In genomic region chr3:71726106-71726505, GRCh38 we compare ENCODE assay signal across 8 cellular contexts. TPM values are rescaled to one million over a fixed set of nuclear protein-coding genes. Genes with fewer than 3 reads are reported as not detected.
A peak's percentile ranks its signal among the peaks of the same experiment; 100 is the strongest.
DNase-seq lines count a peak whose midpoint lies in the region; ATAC-seq and TF ChIP-seq lines count a peak whose summit lies in the region.

No MANE protein-coding gene starts in this region.

- ATAC-seq in activated CD8-positive, alpha-beta T cell treated with anti-CD3 and anti-CD28 coated beads, Interleukin-2, amount 10 ng/mL, durations not matched to agents 7 days and 5 days = peak; percentile 37

- H3K4me3 Mint-ChIP-seq in activated CD8-positive, alpha-beta T cell treated with anti-CD3 and anti-CD28 coated beads, Interleukin-2, amount 10 ng/mL, durations not matched to agents 7 days and 5 days = peak overlapping the region; percentile 95

- CTCF ChIA-PET in activated CD8-positive, alpha-beta T cell treated with anti-CD3 and anti-CD28 coated beads, Interleukin-2, amount 10 ng/mL, durations not matched to agents 7 days and 5 days (lab: Charles Lee) = interaction anchor here (0.9 to 4.9 kb wide), 3 partner anchors 14 to 133 kb away, joined by 3 to 70 read pairs (median 3); no protein-coding TSS in a partner anchor

- peaks cover 61% of the 10 kb centered on the region for H3K4me1 Mint-ChIP-seq in activated CD8-positive, alpha-beta T cell treated with anti-CD3 and anti-CD28 coated beads, Interleukin-2, amount 10 ng/mL, durations not matched to agents 7 days and 5 days (ENCODE audit: low read depth)

- POLR2A ChIA-PET in activated CD8-positive, alpha-beta T cell treated with anti-CD3 and anti-CD28 coated beads, Interleukin-2, amount 10 ng/mL, durations not matched to agents 7 days and 5 days (lab: Charles Lee) = no interaction called here

- no peaks in the 10 kb centered on the region for H4K20me1 ChIP-seq in GM23248 (ENCODE audit: insufficient read depth)
- no peaks in the 10 kb centered on the region for H4K20me1 ChIP-seq in smooth muscle cell (ENCODE audit: low read depth)

- no peaks in the 10 kb centered on the region for H3K27me3 Mint-ChIP-seq in activated CD8-positive, alpha-beta T cell treated with anti-CD3 and anti-CD28 coated beads, Interleukin-2, amount 10 ng/mL, durations not matched to agents 7 days and 5 days (ENCODE audit: low read depth)

- H3K9me3 Mint-ChIP-seq in activated CD8-positive, alpha-beta T cell treated with anti-CD3 and anti-CD28 coated beads, Interleukin-2, amount 10 ng/mL, durations not matched to agents 7 days and 5 days (ENCODE audit: insufficient read depth) = no peaks in the 10 kb centered on the region

- peaks cover 8% of the 10 kb centered on the region; the same call in 1 of the 2 replicates for H3F3A ChIP-seq in GM23248 (ENCODE audit: insufficient read depth)
- no peaks in the 10 kb centered on the region for H3F3A ChIP-seq in smooth muscle cell (ENCODE audit: low read depth)

- peak in 1 of 4 donors; percentile 21 for TF ChIP-seq POLR2A in esophagus squamous epithelium (IDR thresholded peaks at IDR 0.05)

- WGBS in GM23248 (ENCODE audit: low coverage in 1 of 2, low lambda C conversion rate in 2 of 2, missing lambda C conversion rate in 2 of 2), 2 experiments = 92 to 95% methylated on average over 8 of the region's 8 CpGs
- 42 to 72% methylated on average over 5 to 8 of the region's 8 CpGs for WGBS in esophagus squamous epithelium, 2 donors
- WGBS in smooth muscle cell (ENCODE audit: low lambda C conversion rate) = 86% methylated on average over 8 of the region's 8 CpGs

- H3K4me2 ChIP-seq in GM23248 (ENCODE audit: unreplicated experiment) = no peak overlapping the region
- peak overlapping the region; percentile 88 for H3K4me2 ChIP-seq in smooth muscle cell

- intact Hi-C loops in esophagus squamous epithelium (cut with DNase I) = no loop called here

- peaks cover 14% of the 10 kb centered on the region for H3K36me3 Mint-ChIP-seq in activated CD8-positive, alpha-beta T cell treated with anti-CD3 and anti-CD28 coated beads, Interleukin-2, amount 10 ng/mL, durations not matched to agents 7 days and 5 days (ENCODE audit: low read depth)

- H2AFZ ChIP-seq in GM23248 (peak overlapping the region; percentile 84; the same call in 1 of the 2 replicates), smooth muscle cell (ENCODE audit: low read depth) (no peak overlapping the region)

- TF ChIP-seq CTCF in esophagus squamous epithelium (IDR thresholded peaks at IDR 0.05) = no peak
- TF ChIP-seq CTCF in smooth muscle cell (IDR thresholded peaks at IDR 0.05; ENCODE audit: borderline replicate concordance, insufficient read depth, poor library complexity, severe bottlenecking) = no peak
- TF ChIP-seq CTCF in foreskin fibroblast (IDR thresholded peaks at IDR 0.05; ENCODE audit: low read depth, low read length) = no peak

- H3K9ac ChIP-seq in GM23248 (no peak overlapping the region), smooth muscle cell (ENCODE audit: low read depth) (no peak overlapping the region)

- H3K27ac Mint-ChIP-seq in activated CD8-positive, alpha-beta T cell treated with anti-CD3 and anti-CD28 coated beads, Interleukin-2, amount 10 ng/mL, durations not matched to agents 7 days and 5 days = peak overlapping the region; percentile 96

- H3K27me3 ChIP-seq in GM23248 (replicated peaks; ENCODE audit: insufficient read depth) (peaks cover 21% of the 10 kb centered on the region; the same call in 1 of the 2 replicates), esophagus squamous epithelium (no peaks in the 10 kb centered on the region), smooth muscle cell (ENCODE audit: low read depth) (peaks cover 47% of the 10 kb centered on the region)

- H3K36me3 ChIP-seq in GM23248 (ENCODE audit: low read depth) (no peaks in the 10 kb centered on the region), esophagus squamous epithelium (no peaks in the 10 kb centered on the region), smooth muscle cell (ENCODE audit: low read depth) (no peaks in the 10 kb centered on the region)

- no peak overlapping the region for H3K4me3 ChIP-seq in GM23248
- peak overlapping the region in 3 of 4 donors; percentile 54 to 89 (median 79) for H3K4me3 ChIP-seq in esophagus squamous epithelium
- H3K4me3 ChIP-seq in smooth muscle cell = no peak overlapping the region
- peak overlapping the region in 1 of 2 donors; percentile 57 for H3K4me3 ChIP-seq in foreskin fibroblast (ENCODE audit: low read depth in 1 of 2, low read length in 2 of 2)

- in situ Hi-C loops in GM23248 (cut with MboI) = no loop called here

- H3K9me3 ChIP-seq in GM23248 (ENCODE audit: low read depth) (no peaks in the 10 kb centered on the region), esophagus squamous epithelium (no peaks in the 10 kb centered on the region), smooth muscle cell (replicated peaks; ENCODE audit: low read depth) (no peaks in the 10 kb centered on the region)

- peaks cover 10% of the 10 kb centered on the region; the same call in 1 of the 2 replicates for H3K4me1 ChIP-seq in GM23248 (ENCODE audit: insufficient read depth)
- peaks cover 4 to 45% (median 17%) of the 10 kb centered on the region in 3 donors for H3K4me1 ChIP-seq in esophagus squamous epithelium
- H3K4me1 ChIP-seq in smooth muscle cell (ENCODE audit: low read depth) = peaks cover 5% of the 10 kb centered on the region

- H3K79me2 ChIP-seq in GM23248 (ENCODE audit: insufficient read depth) (no peaks in the 10 kb centered on the region), smooth muscle cell (ENCODE audit: low read depth) (no peaks in the 10 kb centered on the region)

- H3K27ac ChIP-seq in GM23248 (no peak overlapping the region), esophagus squamous epithelium (peak overlapping the region in 3 of 4 donors; percentile 76 to 83 (median 82)), smooth muscle cell (ENCODE audit: low read depth) (no peak overlapping the region)

- no peak for DNase-seq in GM23248
- peak; percentile 66 for DNase-seq in activated CD8-positive, alpha-beta T cell treated with anti-CD3 and anti-CD28 coated beads, Interleukin-2, amount 10 ng/mL, durations not matched to agents 7 days and 5 days
- no peak for DNase-seq in esophagus squamous epithelium (lab: John Stamatoyannopoulos, UW)
- no peak for DNase-seq in smooth muscle cell (lab: John Stamatoyannopoulos, UW; ENCODE audit: unreplicated experiment)
- no peak for DNase-seq in NCI-H2227 (lab: John Stamatoyannopoulos, UW; ENCODE audit: unreplicated experiment)
- DNase-seq in medulla oblongata (ENCODE audit: extremely low spot score) = no peak
- no peak for DNase-seq in germinal center (ENCODE audit: low spot score)
- no peak for DNase-seq in foreskin fibroblast

- no peaks in the 10 kb centered on the region for H3K9me2 ChIP-seq in GM23248 (ENCODE audit: insufficient read depth)

RNA-seq across cellular contexts. Expression of gene EIF4E3, which starts 0.9 kb away (rescaled TPM):
- 1.1 TPM in 2 replicates for total RNA-seq in GM23248 (2014; rRNA removed; shearing (Covaris generic))
- polyA plus RNA-seq in GM23248 (2016; fragmentation: Nextera tagmentation; extraction: Ambion mirVana) = 0.79 and 1.1 TPM in 2 replicates
- 10 to 100 TPM; 56.5 to 59.4 TPM for total RNA-seq in activated CD8-positive, alpha-beta T cell treated with anti-CD3 and anti-CD28 coated beads, Interleukin-2, amount 10 ng/mL, durations not matched to agents 7 days and 5 days
- 10 to 100 TPM in 2 of 4 donors, 1 to 10 TPM in 2; 7.4 to 16.2 (median 10.2) TPM for total RNA-seq in esophagus squamous epithelium
- total RNA-seq in smooth muscle cell = 2.2 and 3.5 TPM in 2 replicates
- 2.3 and 2.8 TPM in 2 replicates for polyA plus RNA-seq in smooth muscle cell

RNA-seq across cellular contexts. Expression of gene GPR27, which starts 27.5 kb away (rescaled TPM):
- not detected in 2 replicates for total RNA-seq in GM23248 (2014; rRNA removed; shearing (Covaris generic))
- polyA plus RNA-seq in GM23248 (2016; fragmentation: Nextera tagmentation; extraction: Ambion mirVana) (0.10 TPM in 1 of 2 replicates, not detected in the other), smooth muscle cell (0.50 and 0.83 TPM in 2 replicates)
- total RNA-seq in activated CD8-positive, alpha-beta T cell treated with anti-CD3 and anti-CD28 coated beads, Interleukin-2, amount 10 ng/mL, durations not matched to agents 7 days and 5 days = under 1 TPM; 0.37 to 0.40 TPM
- total RNA-seq in esophagus squamous epithelium (1 to 10 TPM; 2.1 to 3.6 (median 2.7) TPM), smooth muscle cell (0.40 and 1.2 TPM in 2 replicates)

RNA-seq across cellular contexts. Expression of gene PROK2, which starts 58.8 kb away (rescaled TPM):
- not detected in 2 replicates for total RNA-seq in GM23248 (2014; rRNA removed; shearing (Covaris generic))
- polyA plus RNA-seq in GM23248 (2016; fragmentation: Nextera tagmentation; extraction: Ambion mirVana) (not detected in 2 replicates), smooth muscle cell (not detected in 2 replicates)
- under 1 TPM; 0.23 to 0.24 TPM for total RNA-seq in activated CD8-positive, alpha-beta T cell treated with anti-CD3 and anti-CD28 coated beads, Interleukin-2, amount 10 ng/mL, durations not matched to agents 7 days and 5 days
- total RNA-seq in esophagus squamous epithelium (under 1 TPM in 2 of 4 donors, not detected in 2; 0.62 to 0.83 TPM), smooth muscle cell (not detected in 2 replicates)

Comparison
In these comparisons a context has a peak if more than half of its experiments do, and no peak if none do; other contexts are left out.
1. H3K27ac ChIP-seq: peak in esophagus squamous epithelium (3 of 4); none in GM23248 (single experiment) and smooth muscle cell (single experiment).
2. H3K4me3 ChIP-seq: peak in esophagus squamous epithelium (3 of 4); none in GM23248 (single experiment) and smooth muscle cell (single experiment).